ENCODE assay signal across 1 cellular context in genomic region chr17:51120739-51121619, GRCh38.
TF ChIP-seq lines count a peak whose summit lies in the region.

Gene SPAG9, minus strand, starts transcription at chr17:51120868. Its CDS starts 212 bp downstream, at chr17:51120656.

TF ChIP-seq in HepG2, 621 proteins besides CTCF, POLR2A, EP300 and RAD21 (continued from another document and continues in another):
- TF ChIP-seq ARID3A (IDR thresholded peaks at IDR 0.05; ENCODE audit: low read depth, low read length) (peak; percentile 46), KMT2B (CRISPR knock-in tag; IDR thresholded peaks at IDR 0.05) (peak; percentile 62), GATAD2A (CRISPR knock-in tag; IDR thresholded peaks at IDR 0.05) (peak; percentile 41), ZHX2 (IDR thresholded peaks at IDR 0.05; ENCODE audit: low read depth) (peak; percentile 77), ZHX2 (CRISPR knock-in tag; IDR thresholded peaks at IDR 0.05; ENCODE audit: borderline replicate concordance) (0 out of 2 replicates have a peak, but pooled peaks have one; percentile 14), DRAP1 (CRISPR knock-in tag; IDR thresholded peaks at IDR 0.05) (peak; percentile 77), KDM6A (CRISPR knock-in tag; IDR thresholded peaks at IDR 0.05; ENCODE audit: low read depth) (no peak), HNF1A (IDR thresholded peaks at IDR 0.05; ENCODE audit: low read depth) (no peak; the same call in 1 of the 2 replicates), HNF1A (CRISPR knock-in tag; IDR thresholded peaks at IDR 0.05; ENCODE audit: borderline replicate concordance) (peak; percentile 72; the same call in 1 of the 2 replicates), SRF (IDR thresholded peaks at IDR 0.05; ENCODE audit: low read depth, low read length) (no peak), ZNF34 (CRISPR knock-in tag; IDR thresholded peaks at IDR 0.05; ENCODE audit: borderline replicate concordance) (no peak), ZMAT3 (CRISPR knock-in tag; conservative IDR thresholded peaks at IDR 0.05) (no peak; the same call in 1 of the 2 replicates), TAF1 (CRISPR knock-in tag; IDR thresholded peaks at IDR 0.05) (peak; percentile 43; the same call in 1 of the 2 replicates), REST (IDR thresholded peaks at IDR 0.05; ENCODE audit: borderline replicate concordance in 1 of 2, low read depth in 1 of 2, low read length in 2 of 2) (no peak; a peak in 1 of 4 replicates), ZC3H4 (CRISPR knock-in tag; IDR thresholded peaks at IDR 0.05; ENCODE audit: borderline replicate concordance) (peak; percentile 82; the same call in 1 of the 2 replicates), ZIK1 (CRISPR knock-in tag; IDR thresholded peaks at IDR 0.05; ENCODE audit: borderline replicate concordance, low read depth) (0 out of 2 replicates have a peak, but pooled peaks have one; percentile 5), ZNF350 (CRISPR knock-in tag; IDR thresholded peaks at IDR 0.05; ENCODE audit: borderline replicate concordance, low read depth) (0 out of 2 replicates have a peak, but pooled peaks have one; percentile 16), KAT8 (CRISPR knock-in tag; IDR thresholded peaks at IDR 0.05) (peak; percentile 83), CHCHD3 (CRISPR knock-in tag; IDR thresholded peaks at IDR 0.05) (no peak), HBP1 (CRISPR knock-in tag; IDR thresholded peaks at IDR 0.05; ENCODE audit: low read depth) (peak; percentile 31; the same call in 1 of the 2 replicates), E2F1 (CRISPR knock-in tag; IDR thresholded peaks at IDR 0.05) (0 out of 2 replicates have a peak, but pooled peaks have one; percentile 48), ZMYM4 (CRISPR knock-in tag; IDR thresholded peaks at IDR 0.05) (peak; percentile 67), SP2 (CRISPR knock-in tag; IDR thresholded peaks at IDR 0.05) (peak; percentile 42; the same call in 1 of the 2 replicates), ZNF639 (CRISPR knock-in tag; conservative IDR thresholded peaks at IDR 0.05) (peak; percentile 36; the same call in 1 of the 2 replicates), MYPOP (CRISPR knock-in tag; IDR thresholded peaks at IDR 0.05) (0 out of 2 replicates have a peak, but pooled peaks have one; percentile 8), ZNF672 (CRISPR knock-in tag; IDR thresholded peaks at IDR 0.05) (no peak), MTERF4 (CRISPR knock-in tag; IDR thresholded peaks at IDR 0.05) (no peak), PHF20 (CRISPR knock-in tag; IDR thresholded peaks at IDR 0.05) (peak; percentile 77), ZNF749 (CRISPR knock-in tag; IDR thresholded peaks at IDR 0.05; ENCODE audit: borderline replicate concordance) (peak; percentile 78; the same call in 1 of the 2 replicates), HDAC1 (CRISPR knock-in tag; IDR thresholded peaks at IDR 0.05) (peak; percentile 54), SMC3 (IDR thresholded peaks at IDR 0.05; ENCODE audit: low read length) (no peak), ZNF605 (CRISPR knock-in tag; IDR thresholded peaks at IDR 0.05) (no peak; the same call in 1 of the 2 replicates), XRCC5 (optimal IDR thresholded peaks at IDR 0.05; ENCODE audit: low read length) (peak; percentile 45)
